27 cellular contexts compared by ENCODE assay signal in the genomic region with DNA sequence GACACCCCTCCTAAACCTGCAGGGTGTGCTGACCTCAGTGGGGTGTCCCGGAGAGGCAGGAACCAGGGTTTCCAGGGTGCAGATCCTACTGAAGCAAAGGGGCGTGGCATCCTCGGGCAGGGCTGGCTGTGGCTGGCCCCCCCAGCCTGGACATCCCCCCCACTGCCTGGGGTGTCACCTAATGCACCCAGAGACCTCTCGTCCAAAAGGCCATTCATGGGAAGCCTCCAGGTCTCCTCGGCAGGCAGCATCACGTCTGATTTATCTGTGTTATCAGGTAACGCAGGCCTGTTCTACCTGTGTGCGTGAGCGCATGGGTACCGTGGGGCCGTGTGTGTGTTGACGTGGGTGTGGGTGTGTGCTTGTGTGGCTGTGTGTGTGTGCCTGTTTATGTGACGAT.
"Had no signal": no experiment of that assay in that cellular context is flagged by ENCODE, and none has a peak within 500 bp of the region (broad histone marks: within the 10 kb centered on the region; RNA-seq: fewer than 3 reads in every experiment).

No MANE protein-coding gene starts in this region.

- H3K4me3 ChIP-seq: K562, SJCRH30, SK-N-MC had no signal

- H3K4me3 Mint-ChIP-seq: activated CD4-positive, alpha-beta memory T cell treated with anti-CD3 and anti-CD28 coated beads for 36 hours; activated naive CD4-positive, alpha-beta T cell treated with anti-CD3 and anti-CD28 coated beads, Interleukin-2, amount 10 ng/mL, durations not matched to agents 7 days and 5 days; activated naive CD8-positive, alpha-beta T cell; activated naive CD8-positive, alpha-beta T cell treated with anti-CD3 and anti-CD28 coated beads, Interleukin-2, amount 50 U/mL, for 24 hours; activated T-cell treated with anti-CD3 and anti-CD28 coated beads, Interleukin-2, amount 50 U/mL, for 4 hours; activated T-helper 1 cell treated with anti-CD3 and anti-CD28 coated beads, Interleukin-12 subunit alpha, Interleukin-12 subunit beta, Interleukin-2, Interleukin-4 antibody, amounts not matched to agents 30 ng/mL and 10 ng/mL and 1 ng/mL, durations not matched to agents 14 hours and 24 hours and 36 hours; brain had no signal

- H3K27me3 ChIP-seq: SJCRH30 had no signal

- H3K4me1 ChIP-seq: SJCRH30 had no signal

- H3K27ac ChIP-seq: SJCRH30, SK-N-MC, WERI-Rb-1 had no signal

- H3K9me3 ChIP-seq: SJCRH30 had no signal

- ATAC-seq: activated naive CD8-positive, alpha-beta T cell treated with anti-CD3 and anti-CD28 coated beads, Interleukin-2, amount 50 U/mL, for 24 hours; activated T-cell treated with anti-CD3 and anti-CD28 coated beads, Interleukin-2, amount 50 U/mL, for 4 hours; K562; Panc1 had no signal

- H3K27ac Mint-ChIP-seq: activated CD4-positive, alpha-beta memory T cell treated with anti-CD3 and anti-CD28 coated beads for 36 hours; activated naive CD4-positive, alpha-beta T cell treated with anti-CD3 and anti-CD28 coated beads, Interleukin-2, amount 10 ng/mL, durations not matched to agents 7 days and 5 days; activated naive CD8-positive, alpha-beta T cell; activated naive CD8-positive, alpha-beta T cell treated with anti-CD3 and anti-CD28 coated beads, Interleukin-2, amount 50 U/mL, for 24 hours; activated T-helper 1 cell treated with anti-CD3 and anti-CD28 coated beads, Interleukin-12 subunit alpha, Interleukin-12 subunit beta, Interleukin-2, Interleukin-4 antibody, amounts not matched to agents 30 ng/mL and 10 ng/mL and 1 ng/mL, durations not matched to agents 14 hours and 24 hours and 36 hours; brain had no signal

- H3K4me1 Mint-ChIP-seq: activated naive CD4-positive, alpha-beta T cell treated with anti-CD3 and anti-CD28 coated beads, Interleukin-2, amount 10 ng/mL, durations not matched to agents 7 days and 5 days; activated naive CD8-positive, alpha-beta T cell treated with anti-CD3 and anti-CD28 coated beads, Interleukin-2, amount 50 U/mL, for 24 hours; brain had no signal

- H3K27me3 Mint-ChIP-seq: activated CD4-positive, alpha-beta memory T cell treated with anti-CD3 and anti-CD28 coated beads for 36 hours; activated naive CD4-positive, alpha-beta T cell treated with anti-CD3 and anti-CD28 coated beads, Interleukin-2, amount 10 ng/mL, durations not matched to agents 7 days and 5 days had no signal

- H3K36me3 Mint-ChIP-seq: brain had no signal

- H3K36me3 ChIP-seq: SJCRH30, WERI-Rb-1 had no signal

- DNase-seq: activated CD4-positive, alpha-beta memory T cell treated with anti-CD3 and anti-CD28 coated beads for 36 hours; activated CD4-positive, alpha-beta T cell treated with anti-CD3 and anti-CD28 coated beads, Interleukin-2, amount 50 U/mL, for 1 hour; activated CD8-positive, alpha-beta memory T cell treated with anti-CD3 and anti-CD28 coated beads, Interleukin-2, amount 50 U/mL, for 4 hours; activated naive CD4-positive, alpha-beta T cell treated with anti-CD3 and anti-CD28 coated beads, Interleukin-2, amount 10 ng/mL, durations not matched to agents 7 days and 5 days; activated naive CD8-positive, alpha-beta T cell treated with anti-CD3 and anti-CD28 coated beads, Interleukin-2, amount 50 U/mL, for 24 hours; activated T-cell treated with anti-CD3 and anti-CD28 coated beads for 4 hours; activated T-cell treated with anti-CD3 and anti-CD28 coated beads, Interleukin-2, amount 50 U/mL, for 4 hours; anterior cingulate cortex; caudate nucleus; NCI-H1105; NCI-H1417 treated with DMSO at 0.1 percent for 48 hours; NCI-H187 treated with DMSO at 0.1 percent for 48 hours; NCI-H2081; NCI-H226; NCI-H446 treated with DMSO at 0.1 percent for 48 hours; NCI-H524; NCI-H69; SHP77; SJCRH30; T1000; WERI-Rb-1 had no signal
